In the genomic region with DNA sequence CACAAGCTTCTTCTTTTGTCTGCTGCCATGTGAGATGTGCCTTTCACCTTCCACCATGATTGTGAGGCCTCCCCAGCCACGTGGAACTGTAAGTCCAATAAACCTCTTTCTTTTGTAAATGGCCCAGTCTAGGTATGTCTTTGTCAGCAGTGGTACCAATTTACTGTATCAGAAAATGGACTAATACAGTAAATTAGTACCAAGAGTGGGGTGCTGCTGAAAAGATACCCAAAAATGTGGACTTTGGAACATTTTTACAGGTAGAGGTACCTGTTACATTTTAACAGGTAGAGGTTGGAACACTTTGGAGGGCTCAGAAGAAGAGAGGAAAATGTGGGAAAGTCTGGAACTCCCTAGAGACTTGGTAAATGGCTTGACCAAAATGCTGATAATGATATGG, we compare ENCODE assay signal across 2 cellular contexts.
DNase-seq lines count a peak whose midpoint lies in the region; ATAC-seq, FAIRE-seq and TF ChIP-seq lines count a peak whose summit lies in the region.
"Not testable (repeated sequence)": the region's sequence is repeated elsewhere in the genome, so short reads cannot be mapped to it uniquely, and the experiment has no call there.

No MANE protein-coding gene starts in this region.

- not testable (repeated sequence) for TF ChIP-seq CTCF in HEK293 (tag by site-specific recombination; IDR thresholded peaks at IDR 0.05); K562 (IDR thresholded peaks at IDR 0.05 in 2 of 3, conservative IDR thresholded peaks at IDR 0.05 in 1 of 3; ENCODE audit: insufficient read depth in 2 of 3, low read depth in 1 of 3, low read length in 3 of 3)

- POLR2A ChIA-PET in HEK293 (lab: Yijun Ruan, JAX); K562 (lab: Yijun Ruan, JAX): not testable (repeated sequence)

- H3K4me1 ChIP-seq in HEK293 (ENCODE audit: control insufficient read depth, insufficient read depth, low read length); K562 (replicated peaks in 1 of 2; ENCODE audit: control insufficient read depth in 2 of 2, insufficient read depth in 2 of 2, low read length in 2 of 2): not testable (repeated sequence)

- whole genome bisulfite sequencing in K562 (ENCODE audit: insufficient coverage, low coverage, missing lambda C conversion rate), result 0% methylated on average over 1 of the region's 1 CpG

- H2AFZ ChIP-seq in K562 (ENCODE audit: low read depth, low read length), result not testable (repeated sequence)

- H3K79me2 ChIP-seq in K562 (ENCODE audit: control insufficient read depth, insufficient read depth, low read length), result not testable (repeated sequence)

- H3K36me3 ChIP-seq in HEK293 (ENCODE audit: control insufficient read depth in 2 of 2, insufficient read depth in 1 of 2, low read length in 2 of 2); K562 (ENCODE audit: control insufficient read depth, insufficient read depth, low read length): not testable (repeated sequence)

- not testable (repeated sequence) for H3K9ac ChIP-seq in K562 (ENCODE audit: insufficient read depth in 1 of 2, low read depth in 2 of 2, low read length in 2 of 2)

- CTCF ChIA-PET in HEK293 (lab: Yijun Ruan, JAX); K562 (lab: Yijun Ruan, JAX; ENCODE audit: low intra/inter-chr PET ratio): not testable (repeated sequence)

- intact Hi-C loops in K562 (cut with micrococcal nuclease), result not testable (repeated sequence)

- H3K27me3 ChIP-seq in K562 (ENCODE audit: control insufficient read depth in 2 of 2, insufficient read depth in 2 of 2, low read length in 2 of 2), result not testable (repeated sequence)

- TF ChIP-seq RAD21 in K562 (CRISPR knock-in tag; conservative IDR thresholded peaks at IDR 0.05 in 1 of 2, IDR thresholded peaks at IDR 0.05 in 1 of 2), result not testable (repeated sequence)

- not testable (repeated sequence) for ATAC-seq in K562

- TF ChIP-seq EP300 in K562 (IDR thresholded peaks at IDR 0.05; ENCODE audit: low read length), result not testable (repeated sequence)

- H3K9me3 ChIP-seq in HEK293 (ENCODE audit: control insufficient read depth, insufficient read depth, low read depth, low read length); K562 (replicated peaks; ENCODE audit: control insufficient read depth, insufficient read depth, low read depth, low read length): not testable (repeated sequence)

- H3K4me2 ChIP-seq in K562 (ENCODE audit: insufficient read depth, low read length), result not testable (repeated sequence)

- H4K20me1 ChIP-seq in K562 (replicated peaks; ENCODE audit: control insufficient read depth, insufficient read depth, low read length), result not testable (repeated sequence)

- not testable (repeated sequence) for TF ChIP-seq POLR2A in K562 (conservative IDR thresholded peaks at IDR 0.05)

- H3K27ac ChIP-seq in HEK293 (ENCODE audit: extremely low read depth, low read depth, low read length); K562 (ENCODE audit: extremely low read depth, low read depth, low read length): not testable (repeated sequence)

- in situ Hi-C loops in K562 (cut with MboI), result not testable (repeated sequence)

- not testable (repeated sequence) for H3K9me1 ChIP-seq in K562 (ENCODE audit: control insufficient read depth, insufficient read depth, low read length)

- not testable (repeated sequence) for DNase-seq in K562 (ENCODE audit: extremely low read depth in 1 of 4, low spot score in 3 of 4)

- not testable (repeated sequence) for FAIRE-seq in K562 (lab: Jason Lieb, UNC)

- H3K4me3 ChIP-seq in HEK293 (ENCODE audit: low read depth, low read length); K562: not testable (repeated sequence)

- BruUV-seq in K562 (replicated peaks; lab: Mats Ljungman, UMichigan), result not testable (repeated sequence)

TF ChIP-seq in HEK293, 187 proteins besides CTCF, POLR2A, EP300 and RAD21:
- TF ChIP-seq ZNF707 (tag by site-specific recombination; IDR thresholded peaks at IDR 0.05), result peak; percentile 77

TF ChIP-seq in K562, 482 proteins besides CTCF, POLR2A, EP300 and RAD21:
- peak; percentile 66 for TF ChIP-seq ZNF707 (CRISPR knock-in tag; conservative IDR thresholded peaks at IDR 0.05)
TF ChIP-seq in K562: peak in this region for 1; not testable (repeated sequence) for 481.
